ENCODE assay signal across 1 cellular context in the genomic region with DNA sequence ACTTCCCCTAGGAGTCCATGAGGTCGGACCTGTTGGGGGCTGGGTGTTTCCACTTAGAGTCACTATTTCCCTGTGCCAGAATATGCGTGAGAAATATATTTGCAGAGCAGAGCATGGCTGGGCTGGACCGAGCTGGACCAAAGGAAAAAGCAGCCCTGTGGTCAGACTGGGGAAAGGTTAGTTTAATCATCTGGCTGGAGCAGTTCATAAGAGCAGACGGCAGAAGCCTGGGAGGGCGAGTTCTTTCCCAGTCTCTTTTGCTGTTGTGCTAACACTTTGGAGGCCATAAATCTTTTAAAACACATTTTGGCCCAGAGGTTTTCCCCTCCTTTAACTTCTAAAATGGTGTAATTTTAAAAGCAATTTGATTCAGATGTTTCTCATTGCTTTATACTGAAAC.
TF ChIP-seq lines count a peak whose summit lies in the region.

No MANE protein-coding gene starts in this region.

TF ChIP-seq in HepG2, 621 proteins besides CTCF, POLR2A, EP300 and RAD21:
- TF ChIP-seq TSC22D2 (CRISPR knock-in tag; IDR thresholded peaks at IDR 0.05; ENCODE audit: borderline replicate concordance) (no peak), ZNF337 (CRISPR knock-in tag; IDR thresholded peaks at IDR 0.05; ENCODE audit: borderline replicate concordance, low read depth) (no peak), NFKB2 (CRISPR knock-in tag; IDR thresholded peaks at IDR 0.05; ENCODE audit: borderline replicate concordance) (no peak), RNF2 (conservative IDR thresholded peaks at IDR 0.05; ENCODE audit: low read depth) (no peak), BRCA1 (CRISPR knock-in tag; IDR thresholded peaks at IDR 0.05) (no peak), ZNF572 (CRISPR knock-in tag; IDR thresholded peaks at IDR 0.05) (no peak), SALL1 (CRISPR knock-in tag; IDR thresholded peaks at IDR 0.05) (no peak), RFX3 (CRISPR knock-in tag; IDR thresholded peaks at IDR 0.05) (no peak), ZBTB3 (CRISPR knock-in tag; IDR thresholded peaks at IDR 0.05; ENCODE audit: borderline replicate concordance, low read depth) (no peak), ZNF556 (CRISPR knock-in tag; IDR thresholded peaks at IDR 0.05; ENCODE audit: borderline replicate concordance) (no peak), GTF2F1 (IDR thresholded peaks at IDR 0.05; ENCODE audit: low read length) (no peak), HOXA3 (CRISPR knock-in tag; IDR thresholded peaks at IDR 0.05) (no peak), MIXL1 (CRISPR knock-in tag; IDR thresholded peaks at IDR 0.05) (no peak), SMAD9 (CRISPR knock-in tag; IDR thresholded peaks at IDR 0.05) (no peak)
- TF ChIP-seq, protein P1, sequence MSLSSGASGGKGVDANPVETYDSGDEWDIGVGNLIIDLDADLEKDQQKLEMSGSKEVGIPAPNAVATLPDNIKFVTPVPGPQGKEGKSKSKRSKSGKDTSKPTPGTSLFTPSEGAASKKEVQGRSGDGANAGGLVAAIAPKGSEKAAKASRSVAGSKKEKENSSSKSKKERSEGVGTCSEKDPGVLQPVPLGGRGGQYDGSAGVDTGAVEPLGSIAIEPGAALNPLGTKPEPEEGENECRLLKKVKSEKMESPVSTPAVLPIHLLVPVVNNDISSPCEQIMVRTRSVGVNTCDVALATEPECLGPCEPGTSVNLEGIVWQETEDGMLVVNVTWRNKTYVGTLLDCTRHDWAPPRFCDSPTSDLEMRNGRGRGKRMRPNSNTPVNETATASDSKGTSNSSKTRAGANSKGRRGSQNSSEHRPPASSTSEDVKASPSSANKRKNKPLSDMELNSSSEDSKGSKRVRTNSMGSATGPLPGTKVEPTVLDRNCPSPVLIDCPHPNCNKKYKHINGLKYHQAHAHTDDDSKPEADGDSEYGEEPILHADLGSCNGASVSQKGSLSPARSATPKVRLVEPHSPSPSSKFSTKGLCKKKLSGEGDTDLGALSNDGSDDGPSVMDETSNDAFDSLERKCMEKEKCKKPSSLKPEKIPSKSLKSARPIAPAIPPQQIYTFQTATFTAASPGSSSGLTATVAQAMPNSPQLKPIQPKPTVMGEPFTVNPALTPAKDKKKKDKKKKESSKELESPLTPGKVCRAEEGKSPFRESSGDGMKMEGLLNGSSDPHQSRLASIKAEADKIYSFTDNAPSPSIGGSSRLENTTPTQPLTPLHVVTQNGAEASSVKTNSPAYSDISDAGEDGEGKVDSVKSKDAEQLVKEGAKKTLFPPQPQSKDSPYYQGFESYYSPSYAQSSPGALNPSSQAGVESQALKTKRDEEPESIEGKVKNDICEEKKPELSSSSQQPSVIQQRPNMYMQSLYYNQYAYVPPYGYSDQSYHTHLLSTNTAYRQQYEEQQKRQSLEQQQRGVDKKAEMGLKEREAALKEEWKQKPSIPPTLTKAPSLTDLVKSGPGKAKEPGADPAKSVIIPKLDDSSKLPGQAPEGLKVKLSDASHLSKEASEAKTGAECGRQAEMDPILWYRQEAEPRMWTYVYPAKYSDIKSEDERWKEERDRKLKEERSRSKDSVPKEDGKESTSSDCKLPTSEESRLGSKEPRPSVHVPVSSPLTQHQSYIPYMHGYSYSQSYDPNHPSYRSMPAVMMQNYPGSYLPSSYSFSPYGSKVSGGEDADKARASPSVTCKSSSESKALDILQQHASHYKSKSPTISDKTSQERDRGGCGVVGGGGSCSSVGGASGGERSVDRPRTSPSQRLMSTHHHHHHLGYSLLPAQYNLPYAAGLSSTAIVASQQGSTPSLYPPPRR (CRISPR knock-in tag; IDR thresholded peaks at IDR 0.05; ENCODE audit: borderline replicate concordance) = no peak
- TF ChIP-seq, protein P2, sequence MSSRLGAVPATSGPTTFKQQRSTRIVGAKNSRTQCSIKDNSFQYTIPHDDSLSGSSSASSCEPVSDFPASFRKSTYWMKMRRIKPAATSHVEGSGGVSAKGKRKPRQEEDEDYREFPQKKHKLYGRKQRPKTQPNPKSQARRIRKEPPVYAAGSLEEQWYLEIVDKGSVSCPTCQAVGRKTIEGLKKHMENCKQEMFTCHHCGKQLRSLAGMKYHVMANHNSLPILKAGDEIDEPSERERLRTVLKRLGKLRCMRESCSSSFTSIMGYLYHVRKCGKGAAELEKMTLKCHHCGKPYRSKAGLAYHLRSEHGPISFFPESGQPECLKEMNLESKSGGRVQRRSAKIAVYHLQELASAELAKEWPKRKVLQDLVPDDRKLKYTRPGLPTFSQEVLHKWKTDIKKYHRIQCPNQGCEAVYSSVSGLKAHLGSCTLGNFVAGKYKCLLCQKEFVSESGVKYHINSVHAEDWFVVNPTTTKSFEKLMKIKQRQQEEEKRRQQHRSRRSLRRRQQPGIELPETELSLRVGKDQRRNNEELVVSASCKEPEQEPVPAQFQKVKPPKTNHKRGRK (CRISPR knock-in tag; IDR thresholded peaks at IDR 0.05) = no peak
- TF ChIP-seq, protein P3, sequence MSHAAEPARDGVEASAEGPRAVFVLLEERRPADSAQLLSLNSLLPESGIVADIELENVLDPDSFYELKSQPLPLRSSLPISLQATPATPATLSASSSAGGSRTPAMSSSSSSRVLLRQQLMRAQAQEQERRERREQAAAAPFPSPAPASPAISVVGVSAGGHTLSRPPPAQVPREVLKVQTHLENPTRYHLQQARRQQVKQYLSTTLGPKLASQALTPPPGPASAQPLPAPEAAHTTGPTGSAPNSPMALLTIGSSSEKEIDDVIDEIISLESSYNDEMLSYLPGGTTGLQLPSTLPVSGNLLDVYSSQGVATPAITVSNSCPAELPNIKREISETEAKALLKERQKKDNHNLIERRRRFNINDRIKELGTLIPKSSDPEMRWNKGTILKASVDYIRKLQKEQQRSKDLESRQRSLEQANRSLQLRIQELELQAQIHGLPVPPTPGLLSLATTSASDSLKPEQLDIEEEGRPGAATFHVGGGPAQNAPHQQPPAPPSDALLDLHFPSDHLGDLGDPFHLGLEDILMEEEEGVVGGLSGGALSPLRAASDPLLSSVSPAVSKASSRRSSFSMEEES (CRISPR knock-in tag; IDR thresholded peaks at IDR 0.05) = no peak
TF ChIP-seq in HepG2: peak in this region for 0.
